In the genomic region with DNA sequence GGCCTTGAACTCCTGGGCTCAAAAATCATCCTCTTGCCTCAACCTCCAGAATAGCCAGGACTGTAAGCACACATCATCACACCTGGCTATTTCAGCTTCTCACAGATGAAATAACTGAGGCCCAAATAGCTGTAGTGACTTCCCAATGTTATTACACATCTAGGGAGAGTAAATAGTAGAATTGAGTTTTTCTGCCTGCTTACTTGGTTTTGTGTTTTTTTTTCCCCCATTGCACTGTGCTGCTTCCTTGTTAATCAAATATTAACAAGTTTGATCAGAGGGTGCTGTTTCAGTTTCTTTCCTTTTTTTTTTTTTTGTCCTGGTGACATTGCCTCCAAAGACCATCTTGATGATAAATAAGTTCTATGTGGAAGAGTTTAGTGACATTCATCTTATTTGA, we compare ENCODE assay signal across 19 cellular contexts. TPM values are rescaled to one million over a fixed set of nuclear protein-coding genes. Genes with fewer than 3 reads are reported as not detected.
A peak's percentile ranks its signal among the peaks of the same experiment; 100 is the strongest.
DNase-seq lines count a peak whose midpoint lies in the region; ATAC-seq and TF ChIP-seq lines count a peak whose summit lies in the region.
"Had no signal": no experiment of that assay in that cellular context is flagged by ENCODE, and none has a peak within 500 bp of the region (broad histone marks: within the 10 kb centered on the region; RNA-seq: fewer than 3 reads in every experiment).

No MANE protein-coding gene starts in this region.

- H3K4me1 ChIP-seq in right lobe of liver, result peaks cover 0 to 32% (median 3%) of the 10 kb centered on the region in 4 donors
- H3K4me1 ChIP-seq: Peyer's patch had no signal

- H3K27ac Mint-ChIP-seq in activated naive CD8-positive, alpha-beta T cell, result peak overlapping the region; percentile 35
- no peak overlapping the region for H3K27ac Mint-ChIP-seq in activated naive CD8-positive, alpha-beta T cell treated with anti-CD3 and anti-CD28 coated beads for 36 hours
- H3K27ac Mint-ChIP-seq in T-helper 17 cell, result peak overlapping the region; percentile 56
- H3K27ac Mint-ChIP-seq in stimulated activated effector memory CD8-positive, alpha-beta T cell treated with anti-CD3 and anti-CD28 coated beads, Interleukin-12 subunit alpha, Interleukin-12 subunit beta, amount 100 ng/mL, for 72 hours, result peak overlapping the region; percentile 48
- H3K27ac Mint-ChIP-seq: CD4-positive, alpha-beta T cell; HFFc6 had no signal

- H3K4me1 Mint-ChIP-seq in activated naive CD8-positive, alpha-beta T cell (ENCODE audit: low read depth), result peaks cover 34% of the 10 kb centered on the region
- peaks cover 18% of the 10 kb centered on the region for H3K4me1 Mint-ChIP-seq in activated naive CD8-positive, alpha-beta T cell treated with anti-CD3 and anti-CD28 coated beads for 36 hours
- peaks cover 12% of the 10 kb centered on the region for H3K4me1 Mint-ChIP-seq in T-helper 17 cell
- no peaks in the 10 kb centered on the region for H3K4me1 Mint-ChIP-seq in stimulated activated effector memory CD8-positive, alpha-beta T cell treated with anti-CD3 and anti-CD28 coated beads, Interleukin-12 subunit alpha, Interleukin-12 subunit beta, amount 100 ng/mL, for 72 hours
- H3K4me1 Mint-ChIP-seq: H9 had no signal

- H3K27me3 ChIP-seq in right lobe of liver, result no peaks in the 10 kb centered on the region
- H3K27me3 ChIP-seq: Peyer's patch had no signal

- peaks cover 13% of the 10 kb centered on the region for H3K36me3 Mint-ChIP-seq in activated naive CD8-positive, alpha-beta T cell
- peaks cover 17% of the 10 kb centered on the region for H3K36me3 Mint-ChIP-seq in activated naive CD8-positive, alpha-beta T cell treated with anti-CD3 and anti-CD28 coated beads for 36 hours
- H3K36me3 Mint-ChIP-seq in T-helper 17 cell (ENCODE audit: low read depth), result no peaks in the 10 kb centered on the region
- H3K36me3 Mint-ChIP-seq in stimulated activated effector memory CD8-positive, alpha-beta T cell treated with anti-CD3 and anti-CD28 coated beads, Interleukin-12 subunit alpha, Interleukin-12 subunit beta, amount 100 ng/mL, for 72 hours, result peaks cover 28% of the 10 kb centered on the region

- no peak for TF ChIP-seq CTCF in right lobe of liver (IDR thresholded peaks at IDR 0.05)

- no peaks in the 10 kb centered on the region for H3K36me3 ChIP-seq in right lobe of liver
- H3K36me3 ChIP-seq: Peyer's patch had no signal

- intact Hi-C loops in right lobe of liver (cut with DNase I), result no loop called here

- no peak overlapping the region for H3K4me3 ChIP-seq in right lobe of liver
- H3K4me3 ChIP-seq: GM23248, Peyer's patch had no signal

- no peaks in the 10 kb centered on the region for H3K9me3 Mint-ChIP-seq in activated naive CD8-positive, alpha-beta T cell (ENCODE audit: low read depth)
- H3K9me3 Mint-ChIP-seq in activated naive CD8-positive, alpha-beta T cell treated with anti-CD3 and anti-CD28 coated beads for 36 hours, result no peaks in the 10 kb centered on the region
- no peaks in the 10 kb centered on the region for H3K9me3 Mint-ChIP-seq in stimulated activated effector memory CD8-positive, alpha-beta T cell treated with anti-CD3 and anti-CD28 coated beads, Interleukin-12 subunit alpha, Interleukin-12 subunit beta, amount 100 ng/mL, for 72 hours
- H3K9me3 Mint-ChIP-seq: CD4-positive, alpha-beta T cell; H9; HFFc6 had no signal

- ATAC-seq in T-helper 17 cell (no peak), right lobe of liver (peak; percentile 62 to 89 (median 70)), GM21529 (IDR thresholded peaks at IDR 0.05; ENCODE audit: unreplicated experiment) (no peak)
- ATAC-seq in stimulated activated effector memory CD8-positive, alpha-beta T cell treated with anti-CD3 and anti-CD28 coated beads, Interleukin-12 subunit alpha, Interleukin-12 subunit beta, amount 100 ng/mL, for 72 hours, result no peak

- no peak overlapping the region for H3K4me3 Mint-ChIP-seq in activated naive CD8-positive, alpha-beta T cell
- no peak overlapping the region for H3K4me3 Mint-ChIP-seq in activated naive CD8-positive, alpha-beta T cell treated with anti-CD3 and anti-CD28 coated beads for 36 hours
- H3K4me3 Mint-ChIP-seq in T-helper 17 cell, result peak overlapping the region; percentile 28
- no peak overlapping the region for H3K4me3 Mint-ChIP-seq in stimulated activated effector memory CD8-positive, alpha-beta T cell treated with anti-CD3 and anti-CD28 coated beads, Interleukin-12 subunit alpha, Interleukin-12 subunit beta, amount 100 ng/mL, for 72 hours
- H3K4me3 Mint-ChIP-seq: CD4-positive, alpha-beta T cell; H9; HFFc6 had no signal

- H3K9me3 ChIP-seq in T-helper 17 cell (ENCODE audit: control insufficient read depth, low read length, poor library complexity, severe bottlenecking) (no peaks in the 10 kb centered on the region), right lobe of liver (no peaks in the 10 kb centered on the region)
- H3K9me3 ChIP-seq: Peyer's patch had no signal

- H3K27ac ChIP-seq in right lobe of liver, result peak overlapping the region in 2 of 3 donors; percentile 1 to 13
- H3K27ac ChIP-seq: GM23248, Peyer's patch had no signal

- DNase-seq in activated naive CD8-positive, alpha-beta T cell treated with anti-CD3 and anti-CD28 coated beads for 36 hours, result no peak
- DNase-seq in T-helper 17 cell (no peak), right lobe of liver (no peak), A172 (ENCODE audit: low spot score) (no peak)
- DNase-seq in stimulated activated effector memory CD8-positive, alpha-beta T cell treated with anti-CD3 and anti-CD28 coated beads, Interleukin-12 subunit alpha, Interleukin-12 subunit beta, amount 100 ng/mL, for 72 hours (ENCODE audit: low spot score in 2 of 2), result no peak
- DNase-seq in stimulated activated CD4-positive, alpha-beta T cell treated with anti-CD3 and anti-CD28 coated beads, Interleukin-4, amount 100 ng/mL, for 1 hour, result no peak
- DNase-seq: CD4-positive, alpha-beta T cell; DMS153; GM23248; H9; HFFc6; Kasumi-1; NCI-H1694; NCI-H2081; NCI-H2171; NCI-H524 treated with DMSO at 0.1 percent for 48 hours; Peyer's patch had no signal

- no peak for TF ChIP-seq POLR2A in right lobe of liver (IDR thresholded peaks at IDR 0.05)

- H3K27me3 Mint-ChIP-seq in activated naive CD8-positive, alpha-beta T cell, result no peaks in the 10 kb centered on the region
- no peaks in the 10 kb centered on the region for H3K27me3 Mint-ChIP-seq in activated naive CD8-positive, alpha-beta T cell treated with anti-CD3 and anti-CD28 coated beads for 36 hours
- H3K27me3 Mint-ChIP-seq in T-helper 17 cell, result no peaks in the 10 kb centered on the region
- H3K27me3 Mint-ChIP-seq: CD4-positive, alpha-beta T cell had no signal

RNA-seq across cellular contexts. Expression of gene ZNF609, which starts 23.4 kb away (rescaled TPM):
- total RNA-seq in activated naive CD8-positive, alpha-beta T cell treated with anti-CD3 and anti-CD28 coated beads for 36 hours, result 10 to 100 TPM; 32.4 to 35.3 TPM
- 10 to 100 TPM; 37.6 to 43.2 TPM for total RNA-seq in T-helper 17 cell
- 10 to 100 TPM; 10.7 to 16.1 (median 13.5) TPM for total RNA-seq in right lobe of liver
- 10.8 and 11.1 TPM in 2 replicates for total RNA-seq in A172 (2014; rRNA removed; shearing (Covaris generic))

Comparison
In these comparisons a context has a peak if more than half of its experiments do, and no peak if none do; other contexts are left out.
1. ATAC-seq: peak in right lobe of liver (4 of 4); none in T-helper 17 cell (single experiment), stimulated activated effector memory CD8-positive, alpha-beta T cell treated with anti-CD3 and anti-CD28 coated beads, Interleukin-12 subunit alpha, Interleukin-12 subunit beta, amount 100 ng/mL, for 72 hours (single experiment) and GM21529 (single experiment).